ENCODE assay signal across 11 cellular contexts in the genomic region with DNA sequence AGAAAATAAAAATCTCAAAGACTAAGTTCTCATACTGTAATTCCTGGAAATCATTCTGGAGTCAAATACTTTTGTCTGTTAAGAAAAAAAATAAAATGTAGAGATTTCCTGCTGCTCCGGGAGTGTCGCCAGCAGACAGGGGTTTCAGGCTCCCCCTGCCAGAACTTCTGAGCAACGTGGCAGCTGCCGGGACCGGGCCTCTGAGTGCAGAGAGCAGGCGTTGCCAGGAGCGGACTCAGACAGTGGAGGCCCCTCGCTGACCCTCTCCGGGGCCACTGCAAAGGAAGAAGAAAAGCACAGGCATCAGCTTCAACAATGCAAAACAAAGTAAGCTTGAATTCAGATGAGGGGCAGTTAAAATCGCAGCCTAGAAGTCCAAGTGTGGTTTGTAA.
DNase-seq lines count a peak whose midpoint lies in the region; ATAC-seq, FAIRE-seq and TF ChIP-seq lines count a peak whose summit lies in the region.
"Had no signal": no experiment of that assay in that cellular context is flagged by ENCODE, and none has a peak within 500 bp of the region (broad histone marks: within the 10 kb centered on the region; RNA-seq: fewer than 3 reads in every experiment).

No MANE protein-coding gene starts in this region.

- H3K36me3 ChIP-seq in endothelial cell of umbilical vein (ENCODE audit: control insufficient read depth in 2 of 2, extremely low read depth in 1 of 2, insufficient read depth in 2 of 2, low read length in 2 of 2) (no peaks in the 10 kb centered on the region), HepG2 (replicated peaks in 1 of 2; ENCODE audit: control insufficient read depth in 1 of 2, insufficient read depth in 2 of 2, low read length in 2 of 2) (no peaks in the 10 kb centered on the region), skeletal muscle satellite cell (ENCODE audit: insufficient read depth, low read length) (no peaks in the 10 kb centered on the region)

- H3K9me3 ChIP-seq in endothelial cell of umbilical vein (replicated peaks; ENCODE audit: control insufficient read depth, insufficient read depth, low read length) (no peaks in the 10 kb centered on the region), HepG2 (ENCODE audit: low read length) (no peaks in the 10 kb centered on the region), skeletal muscle satellite cell (replicated peaks; ENCODE audit: low read length) (no peaks in the 10 kb centered on the region)

- H2AFZ ChIP-seq in endothelial cell of umbilical vein (ENCODE audit: low read depth, low read length), result no peak overlapping the region
- H2AFZ ChIP-seq in HepG2 (ENCODE audit: low read length), result no peak overlapping the region

- H3K79me2 ChIP-seq in endothelial cell of umbilical vein (ENCODE audit: control insufficient read depth, insufficient read depth, low read length) (no peaks in the 10 kb centered on the region), HepG2 (ENCODE audit: insufficient read depth, low read length) (no peaks in the 10 kb centered on the region)

- H3K4me2 ChIP-seq in endothelial cell of umbilical vein (ENCODE audit: insufficient read depth, low read length) (no peak overlapping the region), HepG2 (ENCODE audit: low read depth, low read length) (no peak overlapping the region), skeletal muscle satellite cell (ENCODE audit: low read length) (peak overlapping the region; percentile 55)

- no peaks in the 10 kb centered on the region for H3K9me1 ChIP-seq in endothelial cell of umbilical vein (replicated peaks; ENCODE audit: control insufficient read depth, extremely low read depth, insufficient read depth, low read length)

- H3K4me3 ChIP-seq in endothelial cell of umbilical vein (replicated peaks in 1 of 3; ENCODE audit: insufficient read depth in 1 of 3, low read depth in 1 of 3, low read length in 3 of 3) (no peak overlapping the region), HepG2 (replicated peaks in 1 of 3; ENCODE audit: insufficient read depth in 1 of 3, low read depth in 2 of 3, low read length in 3 of 3) (no peak overlapping the region), skeletal muscle satellite cell (ENCODE audit: low read length) (no peak overlapping the region)

- 8% methylated on average over 7 of the region's 10 CpGs for WGBS in HepG2 (ENCODE audit: low lambda C conversion rate)

- TF ChIP-seq RAD21 in HepG2 (CRISPR knock-in tag; IDR thresholded peaks at IDR 0.05), result no peak

- in situ Hi-C loops in HepG2 (cut with HindIII; ENCODE audit: extremely low pct_ligation_motif_present, low pct_unique_long_range_greater_than_20kb), result no loop called here

- CTCF ChIA-PET in endothelial cell of umbilical vein (lab: Charles Lee), result no interaction called here
- CTCF ChIA-PET in HepG2 (lab: Yijun Ruan, JAX; ENCODE audit: low intra/inter-chr PET ratio, low total read pairs), result no interaction called here

- TF ChIP-seq CTCF in endothelial cell of umbilical vein (IDR thresholded peaks at IDR 0.05; ENCODE audit: extremely low read depth in 1 of 2, insufficient read depth in 1 of 2, low read depth in 1 of 2, low read length in 2 of 2) (no peak), HepG2 (CRISPR knock-in tag; IDR thresholded peaks at IDR 0.05) (no peak)

- TF ChIP-seq POLR2A in endothelial cell of umbilical vein (IDR thresholded peaks at IDR 0.05; ENCODE audit: low read depth, low read length) (no peak), HepG2 (IDR thresholded peaks at IDR 0.05; ENCODE audit: insufficient read depth in 1 of 2, low read depth in 2 of 2, low read length in 2 of 2) (no peak)

- H3K27me3 ChIP-seq in endothelial cell of umbilical vein (ENCODE audit: control insufficient read depth in 2 of 2, insufficient read depth in 2 of 2, low read length in 2 of 2) (no peaks in the 10 kb centered on the region), HepG2 (ENCODE audit: control insufficient read depth in 1 of 2, insufficient read depth in 2 of 2, low read length in 2 of 2) (peaks cover 22 to 84% of the 10 kb centered on the region in 2 experiments), skeletal muscle satellite cell (ENCODE audit: control insufficient read depth, insufficient read depth, low read length) (no peaks in the 10 kb centered on the region)

- TF ChIP-seq EP300 in HepG2 (IDR thresholded peaks at IDR 0.05; ENCODE audit: low read depth in 2 of 2, low read length in 2 of 2), result no peak
- TF ChIP-seq EP300 in HepG2 (CRISPR knock-in tag; IDR thresholded peaks at IDR 0.05; ENCODE audit: borderline replicate concordance), result no peak

- H4K20me1 ChIP-seq in endothelial cell of umbilical vein (replicated peaks; ENCODE audit: control insufficient read depth, extremely low read depth, insufficient read depth, low read length) (no peaks in the 10 kb centered on the region), HepG2 (ENCODE audit: insufficient read depth, low read length) (no peaks in the 10 kb centered on the region)

- POLR2A ChIA-PET in endothelial cell of umbilical vein (lab: Charles Lee), result no interaction called here
- POLR2A ChIA-PET in HepG2 (lab: Yijun Ruan, JAX), result no interaction called here

- DNase-seq in HuH-7 (ENCODE audit: low spot score), result peak; percentile 7
- DNase-seq in endothelial cell of umbilical vein (ENCODE audit: low read depth, low spot score), result peak; percentile 6
- DNase-seq in HepG2 (ENCODE audit: low spot score), result no peak
- DNase-seq in NOMO-1 (lab: John Stamatoyannopoulos, UW; ENCODE audit: unreplicated experiment in 2 of 2), result no peak
- DNase-seq in NCI-H1417 treated with DMSO at 0.1 percent for 48 hours (lab: John Stamatoyannopoulos, UW), result no peak
- no peak for DNase-seq in GM19238 (ENCODE audit: insufficient read length, low spot score)
- no peak for DNase-seq in NCI-H774 (lab: John Stamatoyannopoulos, UW)
- DNase-seq: NCI-H510A had no signal

- BruUV-seq in endothelial cell of umbilical vein (replicated peaks; lab: Mats Ljungman, UMichigan), result no TSS peak
- BruUV-seq in HepG2 (replicated peaks; lab: Mats Ljungman, UMichigan), result no TSS peak

- no peak overlapping the region for H3K27ac ChIP-seq in endothelial cell of umbilical vein (ENCODE audit: insufficient read depth, low read depth, low read length)
- H3K27ac ChIP-seq in HepG2 (ENCODE audit: extremely low read length, insufficient read depth, low read length), result no peak overlapping the region
- H3K27ac ChIP-seq: epithelial cell of prostate had no signal

- no peak for FAIRE-seq in endothelial cell of umbilical vein (lab: Jason Lieb, UNC)
- FAIRE-seq in HepG2 (lab: Jason Lieb, UNC), result no peak

- peak; percentile 20; the same call in 1 of the 3 replicates for ATAC-seq in HepG2
- ATAC-seq: CD8-positive, alpha-beta T cell had no signal

- no peak overlapping the region for H3K9ac ChIP-seq in endothelial cell of umbilical vein (replicated peaks; ENCODE audit: extremely low read depth, insufficient read depth, low read length)
- H3K9ac ChIP-seq in HepG2 (ENCODE audit: insufficient read depth, low read depth, low read length), result no peak overlapping the region
- H3K9ac ChIP-seq in skeletal muscle satellite cell (ENCODE audit: low read depth, low read length), result peak overlapping the region; percentile 56

- intact Hi-C loops in endothelial cell of umbilical vein (cut with micrococcal nuclease), result no loop called here
- intact Hi-C loops in HepG2 (cut with micrococcal nuclease; ENCODE audit: unreplicated experiment), result no loop called here

- no peaks in the 10 kb centered on the region for H3K4me1 ChIP-seq in endothelial cell of umbilical vein (ENCODE audit: control insufficient read depth, extremely low read depth, insufficient read depth, low read length)
- no peaks in the 10 kb centered on the region for H3K4me1 ChIP-seq in HepG2 (ENCODE audit: insufficient read depth, low read length)
- H3K4me1 ChIP-seq in skeletal muscle satellite cell (ENCODE audit: control insufficient read depth, insufficient read depth, low read length), result peaks cover 29% of the 10 kb centered on the region

- dilution Hi-C loops in endothelial cell of umbilical vein (cut with MboI; ENCODE audit: extremely low pct_ligation_motif_present, low sequenced_read_pairs), result no loop called here

TF ChIP-seq in endothelial cell of umbilical vein, 7 proteins besides CTCF, POLR2A, EP300 and RAD21:
- no peak for TF ChIP-seq GATA2 (IDR thresholded peaks at IDR 0.05; ENCODE audit: insufficient read depth, insufficient read length, low read depth, low read length)
- TF ChIP-seq, protein P1, sequence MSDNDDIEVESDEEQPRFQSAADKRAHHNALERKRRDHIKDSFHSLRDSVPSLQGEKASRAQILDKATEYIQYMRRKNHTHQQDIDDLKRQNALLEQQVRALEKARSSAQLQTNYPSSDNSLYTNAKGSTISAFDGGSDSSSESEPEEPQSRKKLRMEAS (IDR thresholded peaks at IDR 0.05; ENCODE audit: insufficient read depth, insufficient read length), result no peak
- no peak for TF ChIP-seq JUN (IDR thresholded peaks at IDR 0.05; ENCODE audit: borderline replicate concordance, insufficient read depth, insufficient read length, low read depth)
- no peak for TF ChIP-seq POLR2AphosphoS5 (IDR thresholded peaks at IDR 0.05; ENCODE audit: insufficient read depth, low read depth, low read length)
- no peak for TF ChIP-seq MYC (IDR thresholded peaks at IDR 0.05; ENCODE audit: low read depth, low read length)
- TF ChIP-seq FOS (IDR thresholded peaks at IDR 0.05; ENCODE audit: borderline replicate concordance, insufficient read depth, low read length), result no peak
- no peak for TF ChIP-seq EZH2 (IDR thresholded peaks at IDR 0.05; ENCODE audit: borderline replicate concordance, low read depth, low read length, severe bottlenecking)

TF ChIP-seq in HepG2, 621 proteins besides CTCF, POLR2A, EP300 and RAD21:
- TF ChIP-seq ZFP62 (CRISPR knock-in tag; IDR thresholded peaks at IDR 0.05) (no peak), CBX2 (IDR thresholded peaks at IDR 0.05; ENCODE audit: low read depth, low read length) (0 out of 2 replicates have a peak, but pooled peaks have one; percentile 31), CBX2 (CRISPR knock-in tag; IDR thresholded peaks at IDR 0.05; ENCODE audit: low read depth) (no peak)

Comparison
In these comparisons a context has a peak if more than half of its experiments do, and no peak if none do; other contexts are left out.
1. DNase-seq: peak in HuH-7 (single experiment) and endothelial cell of umbilical vein (single experiment); none in HepG2 (single experiment), NOMO-1 (0 of 2), NCI-H1417 treated with DMSO at 0.1 percent for 48 hours (single experiment), GM19238 (single experiment) and NCI-H774 (single experiment).